ENCODE assay signal across 12 cellular contexts in the genomic region with DNA sequence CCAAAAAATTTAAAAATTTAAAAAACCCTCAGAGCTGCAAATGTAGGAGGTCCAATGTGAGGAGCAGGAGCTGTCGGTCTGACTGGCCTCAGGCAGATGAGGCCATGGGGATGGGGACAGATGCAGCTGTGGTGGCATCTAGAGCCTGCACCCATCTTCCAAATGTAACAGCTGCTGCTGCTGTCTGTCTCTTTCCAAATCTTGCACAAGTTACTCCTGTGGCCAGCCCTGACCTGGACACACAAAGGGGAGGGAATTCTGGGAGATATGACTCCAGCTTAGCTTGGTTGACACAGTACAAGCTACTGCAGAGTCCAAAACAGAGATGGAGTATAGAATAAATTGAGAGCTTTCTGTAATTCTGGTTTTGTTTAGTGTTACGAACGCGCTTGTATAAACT.
"Had no signal": no experiment of that assay in that cellular context is flagged by ENCODE, and none has a peak within 500 bp of the region (broad histone marks: within the 10 kb centered on the region; RNA-seq: fewer than 3 reads in every experiment).

No MANE protein-coding gene starts in this region.

- H3K4me2 ChIP-seq: SK-N-SH had no signal

- H3K4me1 ChIP-seq: adrenal gland had no signal

- H3K9ac ChIP-seq: SK-N-SH had no signal

- H3K27me3 ChIP-seq: adrenal gland had no signal

- ATAC-seq: stimulated activated effector memory CD8-positive, alpha-beta T cell treated with anti-CD3 and anti-CD28 coated beads, Interleukin-12 subunit alpha, Interleukin-12 subunit beta, amount 100 ng/mL, for 72 hours; WTC11 had no signal

- H3K9me3 ChIP-seq: adrenal gland, SK-N-SH had no signal

- H3K36me3 ChIP-seq: adrenal gland had no signal

- H3K4me3 ChIP-seq: adrenal gland, coronary artery, skin epidermis had no signal

- DNase-seq: activated CD4-positive, alpha-beta T cell treated with anti-CD3 and anti-CD28 coated beads, Interleukin-2, amount 10 ng/mL, durations not matched to agents 24 days and 14 days; activated naive CD4-positive, alpha-beta T cell treated with anti-CD3 and anti-CD28 coated beads for 36 hours; central memory CD4-positive, alpha-beta T cell; effector CD8-positive, alpha-beta T cell; hypothalamus; mammary epithelial cell; SK-N-SH had no signal
